ENCODE assay signal across 1 cellular context in the genomic region with DNA sequence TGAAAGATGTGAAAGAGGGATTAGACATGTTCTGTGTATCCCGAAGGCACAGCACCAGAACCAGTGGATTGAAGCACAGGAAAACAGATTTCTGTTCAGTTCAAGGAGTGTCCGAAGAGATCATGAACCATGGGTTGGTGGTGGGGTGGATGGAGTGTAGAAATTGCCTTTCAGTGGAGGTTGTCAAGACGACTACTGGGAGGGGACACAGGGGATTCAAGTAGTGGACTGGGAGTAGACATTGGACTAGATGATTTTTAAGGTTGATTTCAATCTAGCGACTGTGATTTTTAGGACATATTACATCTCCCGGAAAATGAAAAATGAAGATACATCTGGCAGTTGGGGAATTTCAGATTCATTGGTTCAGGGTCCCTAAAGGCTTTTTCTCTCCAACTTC.
TF ChIP-seq lines count a peak whose summit lies in the region.

No MANE protein-coding gene starts in this region.

TF ChIP-seq in K562, 482 proteins besides CTCF, POLR2A, EP300 and RAD21:
- TF ChIP-seq, protein P1, sequence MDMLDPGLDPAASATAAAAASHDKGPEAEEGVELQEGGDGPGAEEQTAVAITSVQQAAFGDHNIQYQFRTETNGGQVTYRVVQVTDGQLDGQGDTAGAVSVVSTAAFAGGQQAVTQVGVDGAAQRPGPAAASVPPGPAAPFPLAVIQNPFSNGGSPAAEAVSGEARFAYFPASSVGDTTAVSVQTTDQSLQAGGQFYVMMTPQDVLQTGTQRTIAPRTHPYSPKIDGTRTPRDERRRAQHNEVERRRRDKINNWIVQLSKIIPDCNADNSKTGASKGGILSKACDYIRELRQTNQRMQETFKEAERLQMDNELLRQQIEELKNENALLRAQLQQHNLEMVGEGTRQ (CRISPR knock-in tag; IDR thresholded peaks at IDR 0.05) = no peak
- TF ChIP-seq NCOA6 (IDR thresholded peaks at IDR 0.05) (no peak), KDM1A (IDR thresholded peaks at IDR 0.05) (peak in 1 of 2 experiments; percentile 39; a peak in 1 of 4 replicates), RBFOX2 (IDR thresholded peaks at IDR 0.05; ENCODE audit: low read depth, low read length) (peak; percentile 58), NFRKB (IDR thresholded peaks at IDR 0.05; ENCODE audit: low read depth) (0 out of 2 replicates have a peak, but pooled peaks have one; percentile 6), RFX1 (IDR thresholded peaks at IDR 0.05) (peak; percentile 73), GTF2E2 (tag; IDR thresholded peaks at IDR 0.05) (peak; percentile 52; the same call in 1 of the 2 replicates)
- TF ChIP-seq, protein P2, sequence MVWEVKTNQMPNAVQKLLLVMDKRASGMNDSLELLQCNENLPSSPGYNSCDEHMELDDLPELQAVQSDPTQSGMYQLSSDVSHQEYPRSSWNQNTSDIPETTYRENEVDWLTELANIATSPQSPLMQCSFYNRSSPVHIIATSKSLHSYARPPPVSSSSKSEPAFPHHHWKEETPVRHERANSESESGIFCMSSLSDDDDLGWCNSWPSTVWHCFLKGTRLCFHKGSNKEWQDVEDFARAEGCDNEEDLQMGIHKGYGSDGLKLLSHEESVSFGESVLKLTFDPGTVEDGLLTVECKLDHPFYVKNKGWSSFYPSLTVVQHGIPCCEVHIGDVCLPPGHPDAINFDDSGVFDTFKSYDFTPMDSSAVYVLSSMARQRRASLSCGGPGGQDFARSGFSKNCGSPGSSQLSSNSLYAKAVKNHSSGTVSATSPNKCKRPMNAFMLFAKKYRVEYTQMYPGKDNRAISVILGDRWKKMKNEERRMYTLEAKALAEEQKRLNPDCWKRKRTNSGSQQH (CRISPR knock-in tag; IDR thresholded peaks at IDR 0.05) = 0 out of 2 replicates have a peak, but pooled peaks have one; percentile 40
- TF ChIP-seq, protein P3, sequence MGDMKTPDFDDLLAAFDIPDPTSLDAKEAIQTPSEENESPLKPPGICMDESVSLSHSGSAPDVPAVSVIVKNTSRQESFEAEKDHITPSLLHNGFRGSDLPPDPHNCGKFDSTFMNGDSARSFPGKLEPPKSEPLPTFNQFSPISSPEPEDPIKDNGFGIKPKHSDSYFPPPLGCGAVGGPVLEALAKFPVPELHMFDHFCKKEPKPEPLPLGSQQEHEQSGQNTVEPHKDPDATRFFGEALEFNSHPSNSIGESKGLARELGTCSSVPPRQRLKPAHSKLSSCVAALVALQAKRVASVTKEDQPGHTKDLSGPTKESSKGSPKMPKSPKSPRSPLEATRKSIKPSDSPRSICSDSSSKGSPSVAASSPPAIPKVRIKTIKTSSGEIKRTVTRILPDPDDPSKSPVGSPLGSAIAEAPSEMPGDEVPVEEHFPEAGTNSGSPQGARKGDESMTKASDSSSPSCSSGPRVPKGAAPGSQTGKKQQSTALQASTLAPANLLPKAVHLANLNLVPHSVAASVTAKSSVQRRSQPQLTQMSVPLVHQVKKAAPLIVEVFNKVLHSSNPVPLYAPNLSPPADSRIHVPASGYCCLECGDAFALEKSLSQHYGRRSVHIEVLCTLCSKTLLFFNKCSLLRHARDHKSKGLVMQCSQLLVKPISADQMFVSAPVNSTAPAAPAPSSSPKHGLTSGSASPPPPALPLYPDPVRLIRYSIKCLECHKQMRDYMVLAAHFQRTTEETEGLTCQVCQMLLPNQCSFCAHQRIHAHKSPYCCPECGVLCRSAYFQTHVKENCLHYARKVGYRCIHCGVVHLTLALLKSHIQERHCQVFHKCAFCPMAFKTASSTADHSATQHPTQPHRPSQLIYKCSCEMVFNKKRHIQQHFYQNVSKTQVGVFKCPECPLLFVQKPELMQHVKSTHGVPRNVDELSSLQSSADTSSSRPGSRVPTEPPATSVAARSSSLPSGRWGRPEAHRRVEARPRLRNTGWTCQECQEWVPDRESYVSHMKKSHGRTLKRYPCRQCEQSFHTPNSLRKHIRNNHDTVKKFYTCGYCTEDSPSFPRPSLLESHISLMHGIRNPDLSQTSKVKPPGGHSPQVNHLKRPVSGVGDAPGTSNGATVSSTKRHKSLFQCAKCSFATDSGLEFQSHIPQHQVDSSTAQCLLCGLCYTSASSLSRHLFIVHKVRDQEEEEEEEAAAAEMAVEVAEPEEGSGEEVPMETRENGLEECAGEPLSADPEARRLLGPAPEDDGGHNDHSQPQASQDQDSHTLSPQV (IDR thresholded peaks at IDR 0.05) = peak; percentile 17; the same call in 1 of the 2 replicates
